Comparison of ENCODE assay signal across 36 cellular contexts in the genomic region with DNA sequence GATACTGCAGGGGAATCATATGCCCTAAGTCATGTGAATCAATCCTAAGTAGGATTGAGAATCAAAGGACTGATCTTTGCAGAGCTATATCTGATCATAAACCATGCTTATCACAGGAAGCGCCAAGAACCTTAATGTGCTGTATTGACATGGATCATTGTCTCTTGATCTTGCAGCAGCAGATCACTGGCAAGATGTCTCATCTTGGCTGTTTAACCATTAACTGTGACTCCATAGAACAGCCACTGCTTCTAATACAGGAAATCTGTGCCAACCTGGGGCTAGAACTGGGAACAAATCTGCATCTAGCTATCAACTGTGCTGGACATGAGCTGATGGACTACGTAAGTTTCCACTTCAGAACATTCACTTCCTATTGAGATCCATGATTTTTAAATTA. TPM values are rescaled to one million over a fixed set of nuclear protein-coding genes. Genes with fewer than 3 reads are reported as not detected.
"Had no signal": no experiment of that assay in that cellular context is flagged by ENCODE, and none has a peak within 500 bp of the region (broad histone marks: within the 10 kb centered on the region; RNA-seq: fewer than 3 reads in every experiment).

No MANE protein-coding gene starts in this region.

- H3K36me3 ChIP-seq: ascending aorta, cardiac muscle cell, MG63, Peyer's patch had no signal

- H3K9me3 ChIP-seq: ascending aorta, MG63, Peyer's patch had no signal

- H3K4me1 ChIP-seq: ascending aorta, Peyer's patch had no signal

- H3K27me3 ChIP-seq: ascending aorta, cardiac muscle cell, MG63, Peyer's patch had no signal

- H3K27ac ChIP-seq: ascending aorta, cardiac muscle cell, RWPE1 had no signal

- ATAC-seq: activated CD4-positive, alpha-beta T cell treated with anti-CD3 and anti-CD28 coated beads for 36 hours; activated CD4-positive, CD25-positive, alpha-beta regulatory T cell treated with anti-CD3 and anti-CD28 coated beads, Interleukin-2, amount 50 U/mL, for 24 hours; activated CD8-positive, alpha-beta T cell treated with anti-CD3 and anti-CD28 coated beads, Interleukin-2, amount 10 ng/mL, durations not matched to agents 7 days and 5 days; PC-3; Right ventricle myocardium inferior; WTC11 had no signal

- H3K4me3 ChIP-seq: ascending aorta, cardiac muscle cell, MG63, Peyer's patch had no signal

- DNase-seq: activated CD4-positive, alpha-beta T cell treated with anti-CD3 and anti-CD28 coated beads for 36 hours; activated CD4-positive, alpha-beta T cell treated with anti-CD3 and anti-CD28 coated beads, Interleukin-2, amount 10 ng/mL, durations not matched to agents 7 days and 5 days; activated CD4-positive, alpha-beta T cell treated with anti-CD3 and anti-CD28 coated beads, Interleukin-2, amount 50 U/mL, for 48 hours; activated CD8-positive, alpha-beta T cell treated with anti-CD3 and anti-CD28 coated beads, Interleukin-2, amount 10 ng/mL, durations not matched to agents 7 days and 5 days; activated gamma-delta T cell; activated naive CD4-positive, alpha-beta T cell treated with Interleukin-2 at 50 U/mL for 16 hours; activated naive CD8-positive, alpha-beta T cell treated with anti-CD3 and anti-CD28 coated beads, Interleukin-2, amount 10 ng/mL, durations not matched to agents 7 days and 5 days; activated T-cell treated with anti-CD3 and anti-CD28 coated beads, Interleukin-2, amount 50 U/mL, for 24 hours; amygdala; Kasumi-1; KG1; MG63; NCI-H1048; NCI-H1105 treated with DMSO at 0.1 percent for 48 hours; NCI-H1436; NCI-H1694 treated with DMSO at 0.1 percent for 48 hours; NCI-H2029; NCI-H2171; NCI-H510A; NCI-H526; NCI-H748 treated with DMSO at 0.1 percent for 48 hours; NK-92 treated with Interleukin-12 subunit alpha and Interleukin-12 subunit beta, amount 100 ng/mL, for 24 hours; PC-3; SIG-M5; SW 1271; T1000 had no signal

RNA-seq across cellular contexts. Expression of a gene that starts 21.6 kb away (rescaled TPM):
- total RNA-seq: activated CD4-positive, alpha-beta T cell treated with anti-CD3 and anti-CD28 coated beads for 36 hours; activated CD4-positive, alpha-beta T cell treated with anti-CD3 and anti-CD28 coated beads, Interleukin-2, amount 10 ng/mL, durations not matched to agents 7 days and 5 days; activated CD8-positive, alpha-beta T cell treated with anti-CD3 and anti-CD28 coated beads, Interleukin-2, amount 10 ng/mL, durations not matched to agents 7 days and 5 days; activated naive CD8-positive, alpha-beta T cell treated with anti-CD3 and anti-CD28 coated beads, Interleukin-2, amount 10 ng/mL, durations not matched to agents 7 days and 5 days; activated T-helper 2 cell treated with anti-CD3 and anti-CD28 coated beads, Interferon-gamma antibody, Interleukin-2, Interleukin-4, amounts not matched to agents 10 μg/mL and 5 μg/mL and 100 μg/mL, durations not matched to agents 14 hours and 24 hours and 36 hours; ascending aorta; PC-3; Peyer's patch; Right ventricle myocardium inferior; T-helper 1 cell treated with Interleukin-12 subunit alpha and Interleukin-12 subunit beta and Interleukin-4 antibody, amounts not matched to agents 30 ng/mL and 1 ng/mL, for 36 hours; T-helper 2 cell treated with Interferon-gamma antibody and Interleukin-4, amounts not matched to agents 100 ng/mL and 5 ng/mL, for 36 hours had no signal
